Comparison of ENCODE assay signal across 8 cellular contexts in genomic region chr22:49826603-49827306, GRCh38. TPM values are rescaled to one million over a fixed set of nuclear protein-coding genes. Genes with fewer than 3 reads are reported as not detected.
A peak's percentile ranks its signal among the peaks of the same experiment; 100 is the strongest.
DNase-seq lines count a peak whose midpoint lies in the region; ATAC-seq and TF ChIP-seq lines count a peak whose summit lies in the region.

No MANE protein-coding gene starts in this region.

- H3K9ac ChIP-seq in liver (ENCODE audit: low read depth in 1 of 2, low read length in 2 of 2) (peak overlapping the region in 1 of 2 donors; percentile 68), stomach smooth muscle (ENCODE audit: low read length in 2 of 2) (peak overlapping the region; percentile 75 to 76)

- peak overlapping the region; percentile 95 for H3K27ac Mint-ChIP-seq in chondrocyte (ENCODE audit: unreplicated experiment)

- H3K4me3 ChIP-seq in RWPE2 (ENCODE audit: severe bottlenecking) (peak overlapping the region; percentile 87), liver (ENCODE audit: low read depth in 1 of 3, low read length in 3 of 3) (peak overlapping the region; percentile 79 to 97 (median 79)), stomach smooth muscle (ENCODE audit: low read length in 2 of 2) (peak overlapping the region; percentile 83 to 88)

- WGBS in liver: under 1% methylated on average over 92 of the region's 92 CpGs

- peaks cover 6% of the 10 kb centered on the region for H3K9me3 ChIP-seq in RWPE2 (ENCODE audit: severe bottlenecking)
- peaks cover 0 to 6% (median 3%) of the 10 kb centered on the region in 4 donors for H3K9me3 ChIP-seq in liver (ENCODE audit: control insufficient read depth in 4 of 4, low read length in 3 of 4)
- H3K9me3 ChIP-seq in stomach smooth muscle (ENCODE audit: control insufficient read depth in 2 of 2, low read length in 2 of 2): peaks cover 4 to 7% of the 10 kb centered on the region in 2 donors

- DNase-seq in activated T-cell treated with anti-CD3 and anti-CD28 coated beads for 1 hour (ENCODE audit: low read depth) (peak; percentile 22), activated T-cell treated with anti-CD3 and anti-CD28 coated beads for 4 hours (no peak), RWPE2 (ENCODE audit: low spot score) (no peak), chondrocyte (ENCODE audit: low spot score) (no peak), GDM1 (lab: John Stamatoyannopoulos, UW) (no peak)

- H3K4me3 Mint-ChIP-seq in chondrocyte (ENCODE audit: unreplicated experiment): peak overlapping the region; percentile 86

- no peaks in the 10 kb centered on the region for H3K27me3 ChIP-seq in RWPE2 (ENCODE audit: insufficient read depth, poor library complexity, severe bottlenecking)
- no peaks in the 10 kb centered on the region for H3K27me3 ChIP-seq in liver (ENCODE audit: control insufficient read depth in 4 of 4, insufficient read depth in 4 of 4, low read length in 3 of 4)
- H3K27me3 ChIP-seq in stomach smooth muscle (ENCODE audit: control insufficient read depth in 1 of 2, insufficient read depth in 2 of 2, low read length in 2 of 2): no peaks in the 10 kb centered on the region

- TF ChIP-seq CTCF in RWPE2 (IDR thresholded peaks at IDR 0.05; ENCODE audit: poor library complexity, severe bottlenecking) (no peak), chondrocyte (IDR thresholded peaks at IDR 0.05) (no peak), liver (IDR thresholded peaks at IDR 0.05; ENCODE audit: low read depth, low read length, missing input control) (no peak)

- H3K4me1 ChIP-seq in RWPE2 (ENCODE audit: insufficient read depth, poor library complexity, severe bottlenecking) (peaks cover 9% of the 10 kb centered on the region), liver (ENCODE audit: control insufficient read depth in 4 of 4, insufficient read depth in 4 of 4, low read length in 3 of 4) (peaks cover 14 to 30% (median 21%) of the 10 kb centered on the region in 4 donors), stomach smooth muscle (ENCODE audit: control insufficient read depth, insufficient read depth, low read length) (peaks cover 34% of the 10 kb centered on the region)

- H3K36me3 ChIP-seq in RWPE2 (ENCODE audit: low read depth) (peaks cover 43% of the 10 kb centered on the region), liver (ENCODE audit: control insufficient read depth in 4 of 4, insufficient read depth in 3 of 4, low read depth in 1 of 4, low read length in 3 of 4) (peaks cover 10 to 14% (median 12%) of the 10 kb centered on the region in 4 donors), stomach smooth muscle (ENCODE audit: control insufficient read depth in 2 of 2, insufficient read depth in 2 of 2, low read length in 2 of 2) (peaks cover 14 to 18% of the 10 kb centered on the region in 2 donors)

- H3K27ac ChIP-seq in RWPE2 (ENCODE audit: poor library complexity, severe bottlenecking) (peak overlapping the region; percentile 29), liver (ENCODE audit: low read depth in 1 of 2, low read length in 2 of 2) (peak overlapping the region; percentile 66 to 71), stomach smooth muscle (ENCODE audit: low read length) (peak overlapping the region; percentile 71)

- H3K27me3 Mint-ChIP-seq in chondrocyte (ENCODE audit: low read depth): peaks cover 1% of the 10 kb centered on the region

- peaks cover 18% of the 10 kb centered on the region for H3K36me3 Mint-ChIP-seq in chondrocyte (ENCODE audit: low read depth)

- TF ChIP-seq RAD21 in liver (IDR thresholded peaks at IDR 0.05): no peak

- peak; percentile 32; the same call in 2 of the 3 replicates for ATAC-seq in RWPE2 (ENCODE audit: low read depth)
- no peak for ATAC-seq in GM18520 (IDR thresholded peaks at IDR 0.05; ENCODE audit: unreplicated experiment)

- peaks cover 29% of the 10 kb centered on the region for H3K4me1 Mint-ChIP-seq in chondrocyte (ENCODE audit: low read depth)

- H3K9me3 Mint-ChIP-seq in chondrocyte (ENCODE audit: low read depth): peaks cover 16% of the 10 kb centered on the region

TF ChIP-seq in liver, 16 proteins besides CTCF, POLR2A, EP300 and RAD21:
- TF ChIP-seq RXRA (IDR thresholded peaks at IDR 0.05): no peak
- TF ChIP-seq FOXA1 (IDR thresholded peaks at IDR 0.05): no peak
- TF ChIP-seq ATF3 (IDR thresholded peaks at IDR 0.05): no peak
- no peak for TF ChIP-seq ZBTB33 (IDR thresholded peaks at IDR 0.05)
- TF ChIP-seq JUND (IDR thresholded peaks at IDR 0.05): no peak
- TF ChIP-seq GABPA (IDR thresholded peaks at IDR 0.05 in 1 of 2, conservative IDR thresholded peaks at IDR 0.05 in 1 of 2): no peak
- TF ChIP-seq EGR1 (IDR thresholded peaks at IDR 0.05; ENCODE audit: low read depth in 2 of 2): no peak
- TF ChIP-seq HNF4A (conservative IDR thresholded peaks at IDR 0.05): no peak
- TF ChIP-seq HNF4G (IDR thresholded peaks at IDR 0.05): no peak
- TF ChIP-seq TAF1 (conservative IDR thresholded peaks at IDR 0.05): no peak
- TF ChIP-seq REST (IDR thresholded peaks at IDR 0.05): no peak
- TF ChIP-seq MAX (IDR thresholded peaks at IDR 0.05): no peak
- no peak for TF ChIP-seq FOXA2 (IDR thresholded peaks at IDR 0.05)
- no peak for TF ChIP-seq NR2F2 (IDR thresholded peaks at IDR 0.05)

RNA-seq across cellular contexts. Expression of gene BRD1, which starts 0.9 kb away (rescaled TPM):
- 27.7 to 29.5 TPM (median 29.5 TPM) in 3 replicates for total RNA-seq in chondrocyte
- total RNA-seq in liver: 10 to 100 TPM; 15.7 to 20.7 TPM
- 1 to 10 TPM; 3.3 to 7.5 TPM for polyA plus RNA-seq in liver

RNA-seq across cellular contexts. Expression of gene ZBED4, which starts 26.9 kb away (rescaled TPM):
- total RNA-seq in chondrocyte (15.3 to 17.6 TPM (median 17.6 TPM) in 3 replicates), liver (10 to 100 TPM in 1 of 2 donors, 1 to 10 TPM in 1; 6.5 to 10.3 TPM)
- polyA plus RNA-seq in liver: 1 to 10 TPM; 2.1 to 3.0 TPM
